Comparison of ENCODE assay signal across 11 cellular contexts in genomic region chr11:10743354-10744035, GRCh38. TPM values are rescaled to one million over a fixed set of nuclear protein-coding genes. Genes with fewer than 3 reads are reported as not detected.
DNase-seq lines count a peak whose midpoint lies in the region; ATAC-seq and TF ChIP-seq lines count a peak whose summit lies in the region.
"Had no signal": no experiment of that assay in that cellular context is flagged by ENCODE, and none has a peak within 500 bp of the region (broad histone marks: within the 10 kb centered on the region; RNA-seq: fewer than 3 reads in every experiment).

No MANE protein-coding gene starts in this region.

- H3K36me3 Mint-ChIP-seq in activated T-cell treated with anti-CD3 and anti-CD28 coated beads, Interleukin-2, amount 50 U/mL, for 24 hours (ENCODE audit: low read depth) = no peaks in the 10 kb centered on the region
- no peaks in the 10 kb centered on the region for H3K36me3 Mint-ChIP-seq in naive B cell
- no peaks in the 10 kb centered on the region for H3K36me3 Mint-ChIP-seq in Calu3 (ENCODE audit: insufficient read depth, unreplicated experiment)

- peak overlapping the region; percentile 60 for H3K27ac Mint-ChIP-seq in activated T-cell treated with anti-CD3 and anti-CD28 coated beads, Interleukin-2, amount 50 U/mL, for 24 hours
- peak overlapping the region in 4 of 6 donors; percentile 12 to 67 (median 41) for H3K27ac Mint-ChIP-seq in naive B cell
- no peak overlapping the region for H3K27ac Mint-ChIP-seq in Calu3 (ENCODE audit: unreplicated experiment)

- H3K9me3 Mint-ChIP-seq in activated T-cell treated with anti-CD3 and anti-CD28 coated beads, Interleukin-2, amount 50 U/mL, for 24 hours = no peaks in the 10 kb centered on the region
- H3K9me3 Mint-ChIP-seq in naive B cell (no peaks in the 10 kb centered on the region), Calu3 (ENCODE audit: low read depth, unreplicated experiment) (no peaks in the 10 kb centered on the region)

- ATAC-seq in HG03571 (IDR thresholded peaks at IDR 0.05; ENCODE audit: unreplicated experiment) (peak; percentile 51), naive B cell (ENCODE audit: low read depth in 2 of 2) (peak in 1 of 2 donors; percentile 45)

- H3K4me3 ChIP-seq in GM12865 (ENCODE audit: low read depth, low read length) = peak overlapping the region; percentile 25
- H3K4me3 ChIP-seq: upper lobe of left lung had no signal

- peaks cover 32% of the 10 kb centered on the region for H3K4me1 Mint-ChIP-seq in activated T-cell treated with anti-CD3 and anti-CD28 coated beads, Interleukin-2, amount 50 U/mL, for 24 hours (ENCODE audit: low read depth)
- peaks cover 9 to 19% (median 11%) of the 10 kb centered on the region in 3 donors for H3K4me1 Mint-ChIP-seq in naive B cell
- peaks cover 9% of the 10 kb centered on the region for H3K4me1 Mint-ChIP-seq in Calu3 (ENCODE audit: low read depth, unreplicated experiment)

- H3K27me3 Mint-ChIP-seq in activated T-cell treated with anti-CD3 and anti-CD28 coated beads, Interleukin-2, amount 50 U/mL, for 24 hours = no peaks in the 10 kb centered on the region
- no peaks in the 10 kb centered on the region for H3K27me3 Mint-ChIP-seq in naive B cell
- no peaks in the 10 kb centered on the region for H3K27me3 Mint-ChIP-seq in Calu3 (ENCODE audit: unreplicated experiment)

- no TSS peak for BruUV-seq in Calu3 (replicated peaks; lab: Mats Ljungman, UMichigan)

- CTCF ChIA-PET in Calu3 (lab: Charles Lee) = no interaction called here

- peak; percentile 41 for DNase-seq in GM12865 (ENCODE audit: low read depth)
- no peak for DNase-seq in activated T-cell treated with anti-CD3 and anti-CD28 coated beads, Interleukin-2, amount 50 U/mL, for 24 hours
- DNase-seq in naive B cell = no peak
- DNase-seq in NOMO-1 treated with DMSO at 0.1 percent for 48 hours (lab: John Stamatoyannopoulos, UW; ENCODE audit: unreplicated experiment) = no peak
- no peak for DNase-seq in NCI-H82 treated with DMSO at 0.1 percent for 48 hours (lab: John Stamatoyannopoulos, UW; ENCODE audit: unreplicated experiment)
- no peak for DNase-seq in Calu3
- no peak for DNase-seq in putamen (ENCODE audit: low spot score)
- DNase-seq: caudate nucleus, DMS79 had no signal

- intact Hi-C loops in Calu3 (cut with micrococcal nuclease; ENCODE audit: unreplicated experiment) = no loop called here

- peak overlapping the region; percentile 16 for H3K4me3 Mint-ChIP-seq in activated T-cell treated with anti-CD3 and anti-CD28 coated beads, Interleukin-2, amount 50 U/mL, for 24 hours
- H3K4me3 Mint-ChIP-seq in naive B cell = peak overlapping the region in 7 of 8 donors; percentile 41 to 92 (median 67)
- H3K4me3 Mint-ChIP-seq in Calu3 (ENCODE audit: low read depth, unreplicated experiment) = no peak overlapping the region

- TF ChIP-seq CTCF in GM12865 (IDR thresholded peaks at IDR 0.05; ENCODE audit: insufficient read depth, low read depth, low read length, missing control alignments) = no peak
- no peak for TF ChIP-seq CTCF in Calu3 (IDR thresholded peaks at IDR 0.05; ENCODE audit: unreplicated experiment)

RNA-seq across cellular contexts. Expression of gene CTR9, which starts 7.6 kb away (rescaled TPM):
- 10 to 100 TPM; 29.0 to 67.9 (median 59.0) TPM for polyA plus RNA-seq in naive B cell (ENCODE audit: low read depth in 6 of 6)
- total RNA-seq in Calu3 (2022) = 31.4 and 34.0 TPM in 2 replicates

RNA-seq across cellular contexts. Expression of gene IRAG1, which starts 49.9 kb away (rescaled TPM):
- polyA plus RNA-seq in naive B cell (ENCODE audit: low read depth in 6 of 6) = 1 to 10 TPM in 2 of 6 donors, under 1 TPM in 4; 0.57 to 1.0 (median 0.78) TPM
- total RNA-seq in Calu3 (2022) = not detected in 2 replicates
